In the genomic region with DNA sequence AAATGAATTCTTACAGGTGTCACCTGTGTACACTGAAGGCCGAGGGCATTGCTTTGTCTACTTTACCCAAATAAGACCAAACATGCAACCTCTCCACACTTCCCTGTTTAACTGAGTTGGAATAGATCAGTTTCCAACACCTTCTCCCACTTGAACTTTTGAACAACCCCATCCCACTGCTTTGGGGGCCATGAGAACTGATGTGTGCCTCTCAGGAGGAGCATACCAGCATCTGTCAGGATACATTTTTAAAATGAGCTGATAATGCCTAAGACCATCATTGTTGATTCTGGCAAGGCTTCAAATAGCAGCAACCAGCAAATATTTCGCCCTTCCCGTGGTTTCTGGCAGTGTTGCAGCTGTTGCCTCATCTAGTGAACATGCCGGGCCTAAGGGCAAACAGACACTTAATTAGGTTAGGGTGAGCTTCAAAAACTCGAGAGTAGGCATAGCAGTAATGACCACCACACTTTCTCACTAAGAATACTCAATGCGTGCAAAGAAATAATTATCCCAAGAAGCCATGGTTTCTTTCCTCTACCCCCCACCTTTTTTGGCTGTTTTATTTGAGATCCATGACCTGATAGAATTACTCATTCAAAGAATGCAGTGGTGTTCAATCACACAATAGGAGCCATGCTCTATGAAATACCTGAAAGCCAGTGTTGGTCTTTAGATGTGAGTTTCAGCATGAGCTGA, we compare ENCODE assay signal across 9 cellular contexts.
DNase-seq lines count a peak whose midpoint lies in the region; ATAC-seq and TF ChIP-seq lines count a peak whose summit lies in the region.
"Had no signal": no experiment of that assay in that cellular context is flagged by ENCODE, and none has a peak within 500 bp of the region (broad histone marks: within the 10 kb centered on the region; RNA-seq: fewer than 3 reads in every experiment).

No MANE protein-coding gene starts in this region.

- no peaks in the 10 kb centered on the region for H3K36me3 Mint-ChIP-seq in CD14-positive monocyte

- intact Hi-C loops in CD14-positive monocyte (cut with micrococcal nuclease): no loop called here

- H3K4me3 Mint-ChIP-seq in CD14-positive monocyte: no peak overlapping the region
- H3K4me3 Mint-ChIP-seq: activated CD4-positive, alpha-beta T cell treated with anti-CD3 and anti-CD28 coated beads, Interleukin-2, amount 10 ng/mL, durations not matched to agents 24 days and 14 days had no signal

- H3K4me3 ChIP-seq in AG04449 (ENCODE audit: low read depth, low read length): no peak overlapping the region

- DNase-seq in AG04449 (ENCODE audit: low read depth, low spot score) (peak; percentile 74), HK-2 (ENCODE audit: unreplicated experiment) (peak; percentile 57), SHP77 (lab: John Stamatoyannopoulos, UW) (peak; percentile 79 to 85), foreskin keratinocyte (peak; percentile 86 to 94), cerebellum (ENCODE audit: low spot score) (no peak), CD14-positive monocyte (ENCODE audit: low spot score) (no peak), activated gamma-delta T cell treated with Interleukin-2 at 50 U/mL for 16 hours (no peak)
- DNase-seq: activated CD4-positive, alpha-beta T cell treated with anti-CD3 and anti-CD28 coated beads, Interleukin-2, amount 10 ng/mL, durations not matched to agents 24 days and 14 days had no signal

- H3K27ac Mint-ChIP-seq in CD14-positive monocyte: no peak overlapping the region
- H3K27ac Mint-ChIP-seq: activated CD4-positive, alpha-beta T cell treated with anti-CD3 and anti-CD28 coated beads, Interleukin-2, amount 10 ng/mL, durations not matched to agents 24 days and 14 days had no signal

- POLR2A ChIA-PET in AG04449 (lab: Yijun Ruan, JAX): interaction anchor here (0.7 to 1.4 kb wide), 4 partner anchors 10 to 206 kb away, joined by 3 to 4 read pairs (median 3); no protein-coding TSS in a partner anchor

- H3K9me3 Mint-ChIP-seq in CD14-positive monocyte: peaks cover 0 to 5% (median 0%) of the 10 kb centered on the region in 7 donors
- H3K9me3 Mint-ChIP-seq: activated CD4-positive, alpha-beta T cell treated with anti-CD3 and anti-CD28 coated beads, Interleukin-2, amount 10 ng/mL, durations not matched to agents 24 days and 14 days had no signal

- CTCF ChIA-PET in AG04449 (lab: Yijun Ruan, JAX): no interaction called here

- TF ChIP-seq CTCF in AG04449 (IDR thresholded peaks at IDR 0.05; ENCODE audit: insufficient read depth, low read length, missing control alignments) (no peak), foreskin keratinocyte (conservative IDR thresholded peaks at IDR 0.05) (no peak), CD14-positive monocyte (IDR thresholded peaks at IDR 0.05) (no peak)

- peaks cover 3% of the 10 kb centered on the region for H3K4me1 Mint-ChIP-seq in CD14-positive monocyte

- no peaks in the 10 kb centered on the region for H3K27me3 ChIP-seq in foreskin keratinocyte

- H3K27ac ChIP-seq in foreskin keratinocyte: peak overlapping the region; percentile 64

- peaks cover 0 to 2% (median 0%) of the 10 kb centered on the region in 3 donors for H3K27me3 Mint-ChIP-seq in CD14-positive monocyte (ENCODE audit: low read depth in 3 of 3)

- ATAC-seq in foreskin keratinocyte (peak; percentile 82), HG02759 (IDR thresholded peaks at IDR 0.05; ENCODE audit: unreplicated experiment) (no peak)

- H3K4me1 ChIP-seq in foreskin keratinocyte: no peaks in the 10 kb centered on the region

Comparison
In these comparisons a context has a peak if more than half of its experiments do, and no peak if none do; other contexts are left out.
1. DNase-seq: peak in AG04449 (single experiment), HK-2 (single experiment), SHP77 (2 of 2) and foreskin keratinocyte (2 of 2); none in cerebellum (single experiment), CD14-positive monocyte (single experiment) and activated gamma-delta T cell treated with Interleukin-2 at 50 U/mL for 16 hours (single experiment).